ENCODE assay signal across 8 cellular contexts in the genomic region with DNA sequence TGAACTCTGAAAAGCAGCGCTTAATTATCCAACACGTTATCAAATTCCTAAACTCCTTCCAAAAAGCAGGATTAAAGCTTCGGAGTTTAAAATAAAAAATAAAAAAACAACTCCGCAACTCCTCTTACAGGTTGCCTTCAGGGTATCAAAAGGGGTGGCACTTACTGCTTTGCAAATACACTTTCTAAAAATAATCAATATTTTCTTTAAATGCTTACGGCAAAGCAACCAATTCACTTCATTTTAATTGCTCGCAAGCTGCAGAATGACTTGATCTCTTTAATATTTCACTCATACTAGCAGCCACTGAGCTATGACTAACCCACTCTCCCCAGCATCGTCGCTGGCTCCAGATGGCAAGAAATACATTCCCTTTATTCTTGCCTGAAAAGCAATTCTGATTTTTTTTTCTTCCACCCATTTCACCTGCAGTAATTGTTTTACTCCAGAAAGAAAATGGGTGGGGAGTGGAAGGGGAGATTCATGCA.
A peak's percentile ranks its signal among the peaks of the same experiment; 100 is the strongest.
DNase-seq lines count a peak whose midpoint lies in the region; ATAC-seq lines count a peak whose summit lies in the region.

No MANE protein-coding gene starts in this region.

- H3K27ac Mint-ChIP-seq in activated naive CD4-positive, alpha-beta T cell treated with anti-CD3 and anti-CD28 coated beads, Interleukin-2, amount 50 U/mL, for 24 hours = no peak overlapping the region

- DNase-seq in activated naive CD4-positive, alpha-beta T cell (lab: John Stamatoyannopoulos, UW) = no peak
- DNase-seq in superior temporal gyrus (ENCODE audit: extremely low spot score) = peak; percentile 52
- DNase-seq in stimulated activated CD4-positive, alpha-beta T cell treated with anti-CD3 and anti-CD28 coated beads, Interleukin-2, amount 100 ng/mL, for 48 hours = no peak

- H3K4me3 ChIP-seq in iPS-20b (ENCODE audit: low read length) = peak overlapping the region; percentile 72

- peaks cover 8% of the 10 kb centered on the region for H3K4me1 Mint-ChIP-seq in activated naive CD4-positive, alpha-beta T cell treated with anti-CD3 and anti-CD28 coated beads, Interleukin-2, amount 50 U/mL, for 24 hours

- H3K36me3 ChIP-seq in iPS-20b (ENCODE audit: insufficient read depth, low read depth, low read length) = no peaks in the 10 kb centered on the region

- H3K36me3 Mint-ChIP-seq in activated naive CD4-positive, alpha-beta T cell treated with anti-CD3 and anti-CD28 coated beads, Interleukin-2, amount 50 U/mL, for 24 hours = no peaks in the 10 kb centered on the region

- H3K27ac ChIP-seq in angular gyrus (ENCODE audit: low read depth, low read length) (peak overlapping the region; percentile 73), iPS-20b (ENCODE audit: low read length) (no peak overlapping the region)

- ATAC-seq in HG03175 (IDR thresholded peaks at IDR 0.05; ENCODE audit: unreplicated experiment) (no peak), HG02623 (IDR thresholded peaks at IDR 0.05; ENCODE audit: unreplicated experiment) (no peak)

- peaks cover 39% of the 10 kb centered on the region for H3K27me3 Mint-ChIP-seq in activated naive CD4-positive, alpha-beta T cell treated with anti-CD3 and anti-CD28 coated beads, Interleukin-2, amount 50 U/mL, for 24 hours

- no peaks in the 10 kb centered on the region for H3K9me3 Mint-ChIP-seq in activated naive CD4-positive, alpha-beta T cell treated with anti-CD3 and anti-CD28 coated beads, Interleukin-2, amount 50 U/mL, for 24 hours

- 0 out of 2 replicates have a peak, but pooled peaks cover 4% of the 10 kb centered on the region for H3K4me1 ChIP-seq in iPS-20b (ENCODE audit: insufficient read depth, low read length)

- H3K4me3 Mint-ChIP-seq in activated naive CD4-positive, alpha-beta T cell treated with anti-CD3 and anti-CD28 coated beads, Interleukin-2, amount 50 U/mL, for 24 hours = peak overlapping the region; percentile 82

- peak overlapping the region; percentile 49; the same call in 1 of the 2 replicates for H3K9ac ChIP-seq in iPS-20b (ENCODE audit: low read depth, low read length)

- H3K27me3 ChIP-seq in iPS-20b (ENCODE audit: insufficient read depth, low read length) = peaks cover 45% of the 10 kb centered on the region

- no peaks in the 10 kb centered on the region for H3K9me3 ChIP-seq in iPS-20b (ENCODE audit: insufficient read depth, low read depth, low read length)
